Comparison of ENCODE assay signal across 17 cellular contexts in the genomic region with DNA sequence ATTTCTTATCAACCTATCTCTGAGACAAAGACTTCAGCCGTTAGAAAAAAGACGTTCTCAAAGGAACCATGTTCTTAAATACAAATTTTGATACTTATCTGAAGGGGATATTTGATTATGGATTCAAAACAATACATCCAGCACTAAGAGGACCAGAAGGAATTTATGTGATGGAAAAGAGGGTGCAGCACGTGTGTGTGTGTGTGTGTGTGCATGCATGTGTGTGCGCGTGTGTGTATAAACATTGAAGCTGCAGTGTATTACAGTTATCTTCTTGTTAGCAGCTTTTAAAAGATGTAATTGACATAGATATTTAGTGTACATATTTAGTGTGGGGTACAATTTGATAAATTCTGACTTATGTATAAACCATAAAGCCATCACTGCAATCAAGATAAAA. TPM values are rescaled to one million over a fixed set of nuclear protein-coding genes. Genes with fewer than 3 reads are reported as not detected.
DNase-seq lines count a peak whose midpoint lies in the region; ATAC-seq and TF ChIP-seq lines count a peak whose summit lies in the region.
"Had no signal": no experiment of that assay in that cellular context is flagged by ENCODE, and none has a peak within 500 bp of the region (broad histone marks: within the 10 kb centered on the region; RNA-seq: fewer than 3 reads in every experiment).

No MANE protein-coding gene starts in this region.

- POLR2A ChIA-PET in HEK293 (lab: Yijun Ruan, JAX): no interaction called here

- H3K4me3 ChIP-seq in HEK293 (ENCODE audit: low read depth, low read length): no peak overlapping the region

- H3K9me3 ChIP-seq in HEK293 (ENCODE audit: control insufficient read depth, insufficient read depth, low read depth, low read length): no peaks in the 10 kb centered on the region
- H3K9me3 ChIP-seq: Caco-2 had no signal

- peak overlapping the region; percentile 71 for H3K4me3 Mint-ChIP-seq in glutamatergic neuron (ENCODE audit: unreplicated experiment)
- H3K4me3 Mint-ChIP-seq: CD8-positive, alpha-beta T cell had no signal

- H3K36me3 Mint-ChIP-seq in glutamatergic neuron (ENCODE audit: unreplicated experiment): no peaks in the 10 kb centered on the region
- H3K36me3 Mint-ChIP-seq: CD8-positive, alpha-beta T cell had no signal

- no peaks in the 10 kb centered on the region for H3K4me1 ChIP-seq in HEK293 (ENCODE audit: control insufficient read depth, insufficient read depth, low read length)
- H3K4me1 ChIP-seq: Caco-2 had no signal

- H3K36me3 ChIP-seq in HEK293 (ENCODE audit: control insufficient read depth in 2 of 2, insufficient read depth in 1 of 2, low read length in 2 of 2): no peaks in the 10 kb centered on the region

- in situ Hi-C loops in G401 (cut with HindIII; ENCODE audit: low sequenced_read_pairs): no loop called here

- H3K9me3 Mint-ChIP-seq in glutamatergic neuron (ENCODE audit: unreplicated experiment): peaks cover 10% of the 10 kb centered on the region
- H3K9me3 Mint-ChIP-seq: CD8-positive, alpha-beta T cell had no signal

- TF ChIP-seq CTCF in HEK293 (tag by site-specific recombination; IDR thresholded peaks at IDR 0.05) (no peak), glutamatergic neuron (IDR thresholded peaks at IDR 0.05; ENCODE audit: partially characterized antibody, unreplicated experiment) (no peak)

- H3K4me1 Mint-ChIP-seq in glutamatergic neuron (ENCODE audit: low read depth, unreplicated experiment): peaks cover 39% of the 10 kb centered on the region

- DNase-seq in G401 (ENCODE audit: low spot score) (peak; percentile 53), glutamatergic neuron (peak; percentile 36), NCI-H774 (lab: John Stamatoyannopoulos, UW) (no peak), D341Med (ENCODE audit: low spot score) (no peak), GF-D8 (lab: John Stamatoyannopoulos, UW) (no peak)
- DNase-seq: CD8-positive, alpha-beta T cell; DMS 273 treated with DMSO at 0.1 percent for 48 hours; KBM-7; NCI-H1436 treated with DMSO at 0.1 percent for 48 hours; NCI-H187 treated with DMSO at 0.1 percent for 48 hours; NCI-H2107; SIG-M5; T-helper 2 cell had no signal

- H3K27ac ChIP-seq in HEK293 (ENCODE audit: extremely low read depth, low read depth, low read length): no peak overlapping the region
- H3K27ac ChIP-seq: C4-2B had no signal

- no peak for ATAC-seq in SK-N-SH treated with all-trans-retinoic acid at 6 μM for 48 hours
- ATAC-seq: CD8-positive, alpha-beta T cell had no signal

- H3K27ac Mint-ChIP-seq in glutamatergic neuron (ENCODE audit: unreplicated experiment): peak overlapping the region; percentile 89
- H3K27ac Mint-ChIP-seq: CD8-positive, alpha-beta T cell had no signal

- peaks cover 11% of the 10 kb centered on the region for H3K27me3 Mint-ChIP-seq in glutamatergic neuron (ENCODE audit: unreplicated experiment)

- CTCF ChIA-PET in HEK293 (lab: Yijun Ruan, JAX): interaction anchor here (2.4 kb wide), 1 partner anchor 13 kb away, joined by 9 read pairs; no protein-coding TSS in a partner anchor

TF ChIP-seq in HEK293, 187 proteins besides CTCF, POLR2A, EP300 and RAD21 (continues in another document):
- TF ChIP-seq, protein P1, sequence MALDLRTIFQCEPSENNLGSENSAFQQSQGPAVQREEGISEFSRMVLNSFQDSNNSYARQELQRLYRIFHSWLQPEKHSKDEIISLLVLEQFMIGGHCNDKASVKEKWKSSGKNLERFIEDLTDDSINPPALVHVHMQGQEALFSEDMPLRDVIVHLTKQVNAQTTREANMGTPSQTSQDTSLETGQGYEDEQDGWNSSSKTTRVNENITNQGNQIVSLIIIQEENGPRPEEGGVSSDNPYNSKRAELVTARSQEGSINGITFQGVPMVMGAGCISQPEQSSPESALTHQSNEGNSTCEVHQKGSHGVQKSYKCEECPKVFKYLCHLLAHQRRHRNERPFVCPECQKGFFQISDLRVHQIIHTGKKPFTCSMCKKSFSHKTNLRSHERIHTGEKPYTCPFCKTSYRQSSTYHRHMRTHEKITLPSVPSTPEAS (tag by site-specific recombination; IDR thresholded peaks at IDR 0.05): peak; percentile 78

TF ChIP-seq in SK-N-SH treated with all-trans-retinoic acid at 6 μM for 48 hours, 23 proteins besides CTCF, POLR2A, EP300 and RAD21:
- TF ChIP-seq ARNTL (CRISPR knock-in tag; IDR thresholded peaks at IDR 0.05; ENCODE audit: borderline replicate concordance, low read depth) (peak; percentile 26; the same call in 1 of the 2 replicates), ESRRG (CRISPR knock-in tag; IDR thresholded peaks at IDR 0.05) (0 out of 2 replicates have a peak, but pooled peaks have one; percentile 12), ISL1 (CRISPR knock-in tag; IDR thresholded peaks at IDR 0.05) (0 out of 2 replicates have a peak, but pooled peaks have one; percentile 4), SNAI2 (CRISPR knock-in tag; IDR thresholded peaks at IDR 0.05) (no peak), ZNF8 (CRISPR knock-in tag; IDR thresholded peaks at IDR 0.05) (peak; percentile 19; the same call in 1 of the 2 replicates)
- TF ChIP-seq, protein P2, sequence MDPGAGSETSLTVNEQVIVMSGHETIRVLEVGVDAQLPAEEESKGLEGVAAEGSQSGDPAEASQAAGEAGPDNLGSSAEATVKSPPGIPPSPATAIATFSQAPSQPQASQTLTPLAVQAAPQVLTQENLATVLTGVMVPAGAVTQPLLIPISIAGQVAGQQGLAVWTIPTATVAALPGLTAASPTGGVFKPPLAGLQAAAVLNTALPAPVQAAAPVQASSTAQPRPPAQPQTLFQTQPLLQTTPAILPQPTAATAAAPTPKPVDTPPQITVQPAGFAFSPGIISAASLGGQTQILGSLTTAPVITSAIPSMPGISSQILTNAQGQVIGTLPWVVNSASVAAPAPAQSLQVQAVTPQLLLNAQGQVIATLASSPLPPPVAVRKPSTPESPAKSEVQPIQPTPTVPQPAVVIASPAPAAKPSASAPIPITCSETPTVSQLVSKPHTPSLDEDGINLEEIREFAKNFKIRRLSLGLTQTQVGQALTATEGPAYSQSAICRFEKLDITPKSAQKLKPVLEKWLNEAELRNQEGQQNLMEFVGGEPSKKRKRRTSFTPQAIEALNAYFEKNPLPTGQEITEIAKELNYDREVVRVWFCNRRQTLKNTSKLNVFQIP (CRISPR knock-in tag; IDR thresholded peaks at IDR 0.05; ENCODE audit: borderline replicate concordance, low read depth): no peak
- TF ChIP-seq, protein P3, sequence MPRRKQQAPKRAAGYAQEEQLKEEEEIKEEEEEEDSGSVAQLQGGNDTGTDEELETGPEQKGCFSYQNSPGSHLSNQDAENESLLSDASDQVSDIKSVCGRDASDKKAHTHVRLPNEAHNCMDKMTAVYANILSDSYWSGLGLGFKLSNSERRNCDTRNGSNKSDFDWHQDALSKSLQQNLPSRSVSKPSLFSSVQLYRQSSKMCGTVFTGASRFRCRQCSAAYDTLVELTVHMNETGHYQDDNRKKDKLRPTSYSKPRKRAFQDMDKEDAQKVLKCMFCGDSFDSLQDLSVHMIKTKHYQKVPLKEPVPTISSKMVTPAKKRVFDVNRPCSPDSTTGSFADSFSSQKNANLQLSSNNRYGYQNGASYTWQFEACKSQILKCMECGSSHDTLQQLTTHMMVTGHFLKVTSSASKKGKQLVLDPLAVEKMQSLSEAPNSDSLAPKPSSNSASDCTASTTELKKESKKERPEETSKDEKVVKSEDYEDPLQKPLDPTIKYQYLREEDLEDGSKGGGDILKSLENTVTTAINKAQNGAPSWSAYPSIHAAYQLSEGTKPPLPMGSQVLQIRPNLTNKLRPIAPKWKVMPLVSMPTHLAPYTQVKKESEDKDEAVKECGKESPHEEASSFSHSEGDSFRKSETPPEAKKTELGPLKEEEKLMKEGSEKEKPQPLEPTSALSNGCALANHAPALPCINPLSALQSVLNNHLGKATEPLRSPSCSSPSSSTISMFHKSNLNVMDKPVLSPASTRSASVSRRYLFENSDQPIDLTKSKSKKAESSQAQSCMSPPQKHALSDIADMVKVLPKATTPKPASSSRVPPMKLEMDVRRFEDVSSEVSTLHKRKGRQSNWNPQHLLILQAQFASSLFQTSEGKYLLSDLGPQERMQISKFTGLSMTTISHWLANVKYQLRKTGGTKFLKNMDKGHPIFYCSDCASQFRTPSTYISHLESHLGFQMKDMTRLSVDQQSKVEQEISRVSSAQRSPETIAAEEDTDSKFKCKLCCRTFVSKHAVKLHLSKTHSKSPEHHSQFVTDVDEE (CRISPR knock-in tag; IDR thresholded peaks at IDR 0.05): no peak

RNA-seq across cellular contexts. Expression of a gene that starts 44.9 kb away (rescaled TPM):
- 6.2 and 7.2 TPM in 2 replicates for total RNA-seq in G401 (2014; rRNA removed; shearing (Covaris generic))
- 1,513 TPM for total RNA-seq in glutamatergic neuron (ENCODE audit: unreplicated experiment)
- total RNA-seq: CD8-positive, alpha-beta T cell had no signal

Comparison
In these comparisons a context has a peak if more than half of its experiments do, and no peak if none do; other contexts are left out.
1. DNase-seq: peak in G401 (single experiment) and glutamatergic neuron (single experiment); none in NCI-H774 (single experiment), D341Med (single experiment) and GF-D8 (single experiment).
2. RNA of a gene that starts 44.9 kb away (total RNA-seq): 1,513 TPM in glutamatergic neuron (single experiment); 6.2 to 7.2 TPM in G401; every median in the first group is over 100 times any median in the second.